Comparison of ENCODE assay signal across 12 cellular contexts in the genomic region with DNA sequence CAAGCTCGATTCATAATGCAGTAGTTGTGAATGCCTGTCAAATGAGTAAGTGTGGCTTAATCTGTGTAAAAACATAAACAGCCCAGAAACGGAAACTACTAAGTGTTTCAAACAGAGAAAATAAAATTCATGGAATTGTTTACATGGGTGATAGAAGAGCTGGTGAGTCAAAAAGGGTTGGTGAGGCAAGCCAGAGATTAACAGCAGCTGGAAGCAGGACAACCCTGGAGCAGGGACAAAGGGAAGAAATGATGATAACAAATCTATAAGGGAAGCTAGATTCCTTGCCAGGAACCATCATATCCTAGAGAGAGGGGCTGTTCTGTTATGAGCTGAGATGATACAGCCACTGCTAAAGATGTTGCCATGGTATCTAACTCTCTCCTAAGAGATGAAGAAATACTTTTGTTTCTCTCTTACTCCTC. TPM values are rescaled to one million over a fixed set of nuclear protein-coding genes. Genes with fewer than 3 reads are reported as not detected.
DNase-seq lines count a peak whose midpoint lies in the region; ATAC-seq and TF ChIP-seq lines count a peak whose summit lies in the region.
"Had no signal": no experiment of that assay in that cellular context is flagged by ENCODE, and none has a peak within 500 bp of the region (broad histone marks: within the 10 kb centered on the region; RNA-seq: fewer than 3 reads in every experiment).

No MANE protein-coding gene starts in this region.

- no peak overlapping the region for H3K27ac Mint-ChIP-seq in stimulated activated effector memory CD8-positive, alpha-beta T cell treated with anti-CD3 and anti-CD28 coated beads, Interleukin-12 subunit alpha, Interleukin-12 subunit beta, amount 100 ng/mL, for 72 hours
- H3K27ac Mint-ChIP-seq: activated naive CD8-positive, alpha-beta T cell had no signal

- no peak for ATAC-seq in stimulated activated effector memory CD8-positive, alpha-beta T cell treated with anti-CD3 and anti-CD28 coated beads, Interleukin-12 subunit alpha, Interleukin-12 subunit beta, amount 100 ng/mL, for 72 hours
- no peak for ATAC-seq in HG02870 (IDR thresholded peaks at IDR 0.05; ENCODE audit: unreplicated experiment)

- H3K4me3 Mint-ChIP-seq in stimulated activated effector memory CD8-positive, alpha-beta T cell treated with anti-CD3 and anti-CD28 coated beads, Interleukin-12 subunit alpha, Interleukin-12 subunit beta, amount 100 ng/mL, for 72 hours = no peak overlapping the region
- H3K4me3 Mint-ChIP-seq: activated naive CD8-positive, alpha-beta T cell had no signal

- POLR2A ChIA-PET in BJ (lab: Charles Lee) = interaction anchor here (0.6 kb wide), 3 partner anchors 58 to 307 kb away, joined by 6 to 13 read pairs (median 7); no protein-coding TSS in a partner anchor

- DNase-seq in BJ (ENCODE audit: low read depth) (peak; percentile 80), NCI-H226 (peak; percentile 85), epithelial cell of prostate (ENCODE audit: low read depth, low spot score) (peak; percentile 41), myocyte (ENCODE audit: low read depth) (peak; percentile 52), AML-193 (lab: John Stamatoyannopoulos, UW) (no peak), UCSD-AML1 (lab: John Stamatoyannopoulos, UW; ENCODE audit: unreplicated experiment) (no peak)
- no peak for DNase-seq in stimulated activated effector memory CD8-positive, alpha-beta T cell treated with anti-CD3 and anti-CD28 coated beads, Interleukin-12 subunit alpha, Interleukin-12 subunit beta, amount 100 ng/mL, for 72 hours (ENCODE audit: low spot score in 2 of 2)
- DNase-seq: activated CD4-positive, alpha-beta T cell treated with anti-CD3 and anti-CD28 coated beads, Interleukin-2, amount 50 U/mL, for 1 hour; Caco-2; NCI-H524 had no signal

- no peaks in the 10 kb centered on the region for H3K4me1 Mint-ChIP-seq in stimulated activated effector memory CD8-positive, alpha-beta T cell treated with anti-CD3 and anti-CD28 coated beads, Interleukin-12 subunit alpha, Interleukin-12 subunit beta, amount 100 ng/mL, for 72 hours

- TF ChIP-seq CTCF in BJ (IDR thresholded peaks at IDR 0.05; ENCODE audit: insufficient read depth, low read depth, low read length) = no peak

- no peaks in the 10 kb centered on the region for H3K27me3 ChIP-seq in BJ (ENCODE audit: control insufficient read depth, insufficient read depth, low read length)

- peaks cover 9% of the 10 kb centered on the region for H3K9me3 Mint-ChIP-seq in stimulated activated effector memory CD8-positive, alpha-beta T cell treated with anti-CD3 and anti-CD28 coated beads, Interleukin-12 subunit alpha, Interleukin-12 subunit beta, amount 100 ng/mL, for 72 hours

- H3K36me3 Mint-ChIP-seq in stimulated activated effector memory CD8-positive, alpha-beta T cell treated with anti-CD3 and anti-CD28 coated beads, Interleukin-12 subunit alpha, Interleukin-12 subunit beta, amount 100 ng/mL, for 72 hours = no peaks in the 10 kb centered on the region
- H3K36me3 Mint-ChIP-seq: activated naive CD8-positive, alpha-beta T cell had no signal

- no peak overlapping the region for H3K4me3 ChIP-seq in BJ (ENCODE audit: low read depth, low read length)

- CTCF ChIA-PET in BJ (lab: Yijun Ruan, JAX) = interaction anchor here (0.6 to 0.8 kb wide), 3 partner anchors 11 to 312 kb away, joined by 3 to 4 read pairs (median 3); no protein-coding TSS in a partner anchor

- H3K36me3 ChIP-seq in BJ (ENCODE audit: control insufficient read depth, insufficient read depth, low read length) = no peaks in the 10 kb centered on the region

- H3K27ac ChIP-seq in epithelial cell of prostate = peak overlapping the region; percentile 15

RNA-seq across cellular contexts. Expression of gene PRR16, which starts 18.0 kb away (rescaled TPM):
- 44.8 and 48.7 TPM in 2 replicates for polyA plus RNA-seq in BJ (2011; rRNA removed)
- polyA minus RNA-seq in BJ (2011; rRNA and poly(A)+ RNA removed) = 14.5 and 20.4 TPM in 2 replicates
- total RNA-seq in myocyte = 9.2 and 17.2 TPM in 2 replicates
- polyA plus RNA-seq in myocyte (2012) = 24.0 TPM
- total RNA-seq: Caco-2 had no signal

Comparison
In these comparisons a context has a peak if more than half of its experiments do, and no peak if none do; other contexts are left out.
1. DNase-seq: peak in BJ (single experiment), NCI-H226 (single experiment), epithelial cell of prostate (single experiment) and myocyte (single experiment); none in stimulated activated effector memory CD8-positive, alpha-beta T cell treated with anti-CD3 and anti-CD28 coated beads, Interleukin-12 subunit alpha, Interleukin-12 subunit beta, amount 100 ng/mL, for 72 hours (0 of 2), AML-193 (0 of 2) and UCSD-AML1 (single experiment).